11 cellular contexts compared by ENCODE assay signal in the genomic region with DNA sequence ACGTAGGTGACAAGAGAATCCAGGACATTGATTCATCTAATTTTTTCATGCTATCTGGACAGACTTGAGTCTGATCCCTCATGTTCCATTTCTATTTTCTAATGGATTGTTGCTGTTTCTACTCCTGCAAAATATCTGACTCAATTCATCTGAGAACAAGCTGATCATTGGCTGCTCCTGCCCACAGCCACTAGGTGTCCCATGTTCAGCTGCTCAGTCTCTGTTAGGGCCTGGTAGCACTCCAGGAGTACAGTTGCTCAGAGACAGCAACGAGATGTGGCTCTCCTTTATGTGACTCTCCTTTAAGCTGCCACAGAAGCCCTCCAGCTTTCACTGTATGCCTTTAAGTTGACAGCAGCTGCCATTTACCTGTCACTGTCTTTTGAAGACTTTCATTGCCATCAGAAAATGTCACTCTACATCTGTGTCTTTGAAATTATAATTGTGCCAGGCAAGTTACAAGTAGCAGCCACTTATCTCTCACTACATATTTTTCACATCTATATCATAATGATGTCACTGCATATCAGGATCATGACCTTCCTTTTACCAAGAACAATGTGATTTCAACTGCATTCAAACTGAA.
DNase-seq lines count a peak whose midpoint lies in the region; ATAC-seq, FAIRE-seq and TF ChIP-seq lines count a peak whose summit lies in the region.
"Had no signal": no experiment of that assay in that cellular context is flagged by ENCODE, and none has a peak within 500 bp of the region (broad histone marks: within the 10 kb centered on the region; RNA-seq: fewer than 3 reads in every experiment).

No MANE protein-coding gene starts in this region.

- TF ChIP-seq EP300 in H1 (IDR thresholded peaks at IDR 0.05; ENCODE audit: borderline replicate concordance in 1 of 2, low read depth in 2 of 2, low read length in 2 of 2) (no peak), gastroesophageal sphincter (IDR thresholded peaks at IDR 0.05) (no peak)

- H4K91ac ChIP-seq in H1 (replicated peaks; ENCODE audit: insufficient read length, low read length) = no peak overlapping the region

- H2BK5ac ChIP-seq in H1 (ENCODE audit: low read depth, low read length) = no peak overlapping the region

- TF ChIP-seq RAD21 in H1 (IDR thresholded peaks at IDR 0.05 in 1 of 2, conservative IDR thresholded peaks at IDR 0.05 in 1 of 2; ENCODE audit: low read depth in 2 of 2, low read length in 2 of 2) = peak; percentile 67 to 76

- H3K4ac ChIP-seq in H1 (replicated peaks; ENCODE audit: insufficient read length, low read depth, low read length) = no peak overlapping the region

- ATAC-seq in gastroesophageal sphincter = no peak
- no peak for ATAC-seq in activated CD4-positive, CD25-positive, alpha-beta regulatory T cell treated with anti-CD3 and anti-CD28 coated beads, Interleukin-2, amount 50 U/mL, for 24 hours
- no peak for ATAC-seq in GM21528 (IDR thresholded peaks at IDR 0.05; ENCODE audit: low FRiP score, unreplicated experiment)

- H3K36me3 ChIP-seq in H1 (ENCODE audit: control insufficient read depth in 2 of 4, insufficient read depth in 4 of 4, low read length in 3 of 4) (no peaks in the 10 kb centered on the region), gastroesophageal sphincter (no peaks in the 10 kb centered on the region)

- no peak overlapping the region for H3K9ac ChIP-seq in H1 (replicated peaks in 1 of 4; ENCODE audit: extremely low read depth in 1 of 4, low read depth in 3 of 4, low read length in 3 of 4)

- H3K4me3 ChIP-seq in H1 (ENCODE audit: extremely low read depth in 1 of 4, insufficient read depth in 2 of 4, low read depth in 3 of 4, low read length in 4 of 4) (no peak overlapping the region), gastroesophageal sphincter (no peak overlapping the region)
- H3K4me3 ChIP-seq: A549 had no signal

- H4K20me1 ChIP-seq in H1 (replicated peaks in 1 of 2; ENCODE audit: control insufficient read depth in 1 of 2, insufficient read depth in 2 of 2, low read length in 2 of 2) = no peaks in the 10 kb centered on the region

- no peak overlapping the region for H4K5ac ChIP-seq in H1 (ENCODE audit: insufficient read length, low read depth, low read length)

- H3K23me2 ChIP-seq in H1 (ENCODE audit: low read depth, low read length) = no peaks in the 10 kb centered on the region

- H3K4me2 ChIP-seq in H1 (ENCODE audit: insufficient read depth in 1 of 2, low read depth in 2 of 2, low read length in 2 of 2) = no peak overlapping the region
- H3K4me2 ChIP-seq: A549 had no signal

- no peak overlapping the region; the same call in 1 of the 2 replicates for H2AFZ ChIP-seq in H1 (ENCODE audit: low read length)

- H3K27me3 ChIP-seq in H1 (replicated peaks in 1 of 4; ENCODE audit: control insufficient read depth in 3 of 4, extremely low read depth in 1 of 4, insufficient read depth in 3 of 4, low read length in 3 of 4) = peaks cover 0 to 1% (median 0%) of the 10 kb centered on the region in 4 experiments; a peak in 1 of 7 replicates
- no peaks in the 10 kb centered on the region for H3K27me3 ChIP-seq in gastroesophageal sphincter

- H3K27ac ChIP-seq in H1 (ENCODE audit: low read depth, low read length) = no peak overlapping the region
- H3K27ac ChIP-seq in gastroesophageal sphincter = no peak overlapping the region
- H3K27ac ChIP-seq: A549 had no signal

- no peak overlapping the region for H3K18ac ChIP-seq in H1 (ENCODE audit: extremely low read depth, low read length)

- no peak overlapping the region for H2BK12ac ChIP-seq in H1 (ENCODE audit: low read depth, low read length)

- H2BK120ac ChIP-seq in H1 (replicated peaks; ENCODE audit: low read depth, low read length) = no peak overlapping the region

- FAIRE-seq in H1 (lab: Jason Lieb, UNC) = no peak
- FAIRE-seq: A549, GM19239 had no signal

- peak; percentile 56 to 84 (median 72) for TF ChIP-seq CTCF in H1 (IDR thresholded peaks at IDR 0.05; ENCODE audit: control extremely low read depth in 1 of 3, insufficient read depth in 1 of 3, low read depth in 1 of 3, low read length in 3 of 3)
- TF ChIP-seq CTCF in gastroesophageal sphincter (IDR thresholded peaks at IDR 0.05) = no peak

- H4K8ac ChIP-seq in H1 (ENCODE audit: extremely low read depth, insufficient read depth, low read length) = no peak overlapping the region

- no peaks in the 10 kb centered on the region for H3K79me1 ChIP-seq in H1 (ENCODE audit: low read depth, low read length)

- TF ChIP-seq POLR2A in H1 (IDR thresholded peaks at IDR 0.05; ENCODE audit: control extremely low read depth in 1 of 2, low read depth in 2 of 2, low read length in 2 of 2) = no peak
- no peak for TF ChIP-seq POLR2A in gastroesophageal sphincter (IDR thresholded peaks at IDR 0.05)

- no peaks in the 10 kb centered on the region for H3K9me3 ChIP-seq in H1 (ENCODE audit: insufficient read depth in 2 of 2, low read depth in 1 of 2, low read length in 1 of 2)
- no peaks in the 10 kb centered on the region for H3K9me3 ChIP-seq in gastroesophageal sphincter
- H3K9me3 ChIP-seq: A549 had no signal

- H2BK20ac ChIP-seq in H1 (ENCODE audit: low read length) = no peak overlapping the region

- WGBS in H1 (ENCODE audit: extremely low coverage in 1 of 2, insufficient coverage in 1 of 2, insufficient read length in 1 of 2, insufficient replicate concordance in 2 of 2, low coverage in 1 of 2, low lambda C conversion rate in 2 of 2, missing lambda C conversion rate in 1 of 2), 2 experiments = 57% methylated on average over 2 of the region's 2 CpGs; no CpG with 5 or more reads in 1 of the 2 experiments
- WGBS in gastroesophageal sphincter (ENCODE audit: low coverage in 1 of 2), 2 donors = 46 to 62% methylated on average over 2 of the region's 2 CpGs

- peak; percentile 4 for DNase-seq in NCI-H146 (lab: John Stamatoyannopoulos, UW)
- DNase-seq in NCI-H146 treated with DMSO at 0.1 percent for 48 hours (lab: John Stamatoyannopoulos, UW; ENCODE audit: unreplicated experiment) = no peak
- peak; percentile 52 for DNase-seq in NCI-H69 (lab: John Stamatoyannopoulos, UW)
- no peak for DNase-seq in H1 (ENCODE audit: low read depth in 1 of 2, low spot score in 2 of 2)
- peak; percentile 4 for DNase-seq in renal cortical epithelial cell (ENCODE audit: low read depth)
- DNase-seq: activated CD4-positive, alpha-beta T cell treated with anti-CD3 and anti-CD28 coated beads for 1 hour had no signal

- no peak overlapping the region for H3K14ac ChIP-seq in H1 (ENCODE audit: insufficient read length)

- POLR2A ChIA-PET in H1 (lab: Charles Lee; ENCODE audit: partially characterized antibody) = no interaction called here

- no peak overlapping the region for H2AK5ac ChIP-seq in H1 (ENCODE audit: low read depth, low read length)

- H3K4me1 ChIP-seq in H1 (replicated peaks in 1 of 4; ENCODE audit: control insufficient read depth in 3 of 4, insufficient read depth in 4 of 4, low read length in 3 of 4) = no peaks in the 10 kb centered on the region
- H3K4me1 ChIP-seq in gastroesophageal sphincter = no peaks in the 10 kb centered on the region
- H3K4me1 ChIP-seq: A549 had no signal

- H3K23ac ChIP-seq in H1 (ENCODE audit: insufficient read length) = no peak overlapping the region

- no peaks in the 10 kb centered on the region for H3K79me2 ChIP-seq in H1 (ENCODE audit: control insufficient read depth in 1 of 2, insufficient read depth in 2 of 2, low read length in 2 of 2)

- no peak overlapping the region for H3K56ac ChIP-seq in H1 (replicated peaks; ENCODE audit: insufficient read length, low read depth, low read length)

- CTCF ChIA-PET in H1 (lab: Charles Lee; ENCODE audit: partially characterized antibody) = interaction anchor here (0.7 to 1.9 kb wide), 13 partner anchors 9 to 804 kb away, joined by 3 to 7 read pairs (median 3); no protein-coding TSS in a partner anchor

- no peak overlapping the region for H2BK15ac ChIP-seq in H1 (ENCODE audit: low read length)

TF ChIP-seq in H1, 55 proteins besides CTCF, POLR2A, EP300 and RAD21 (continues in another document):
- TF ChIP-seq MAFK (IDR thresholded peaks at IDR 0.05; ENCODE audit: low read depth, low read length) = no peak
- no peak for TF ChIP-seq SAP30 (IDR thresholded peaks at IDR 0.05; ENCODE audit: insufficient read depth, insufficient replicate concordance, low read length)
- no peak for TF ChIP-seq TCF12 (IDR thresholded peaks at IDR 0.05; ENCODE audit: low read depth, low read length)
- no peak for TF ChIP-seq CBX8 (IDR thresholded peaks at IDR 0.05; ENCODE audit: borderline replicate concordance, low read depth, low read length)
- no peak for TF ChIP-seq HDAC2 (IDR thresholded peaks at IDR 0.05; ENCODE audit: borderline replicate concordance in 1 of 2, low read depth in 2 of 2, low read length in 2 of 2)
- TF ChIP-seq BRCA1 (IDR thresholded peaks at IDR 0.05; ENCODE audit: low read depth, low read length) = no peak
- no peak for TF ChIP-seq RXRA (IDR thresholded peaks at IDR 0.05; ENCODE audit: insufficient read depth, low read depth, low read length)
- no peak for TF ChIP-seq TBP (IDR thresholded peaks at IDR 0.05; ENCODE audit: low read depth, low read length)
- TF ChIP-seq, protein P1, sequence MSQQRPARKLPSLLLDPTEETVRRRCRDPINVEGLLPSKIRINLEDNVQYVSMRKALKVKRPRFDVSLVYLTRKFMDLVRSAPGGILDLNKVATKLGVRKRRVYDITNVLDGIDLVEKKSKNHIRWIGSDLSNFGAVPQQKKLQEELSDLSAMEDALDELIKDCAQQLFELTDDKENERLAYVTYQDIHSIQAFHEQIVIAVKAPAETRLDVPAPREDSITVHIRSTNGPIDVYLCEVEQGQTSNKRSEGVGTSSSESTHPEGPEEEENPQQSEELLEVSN (IDR thresholded peaks at IDR 0.05) = no peak
- no peak for TF ChIP-seq CREB1 (IDR thresholded peaks at IDR 0.05)
- TF ChIP-seq SUZ12 (IDR thresholded peaks at IDR 0.05; ENCODE audit: low read length) = no peak
- TF ChIP-seq, protein P2, sequence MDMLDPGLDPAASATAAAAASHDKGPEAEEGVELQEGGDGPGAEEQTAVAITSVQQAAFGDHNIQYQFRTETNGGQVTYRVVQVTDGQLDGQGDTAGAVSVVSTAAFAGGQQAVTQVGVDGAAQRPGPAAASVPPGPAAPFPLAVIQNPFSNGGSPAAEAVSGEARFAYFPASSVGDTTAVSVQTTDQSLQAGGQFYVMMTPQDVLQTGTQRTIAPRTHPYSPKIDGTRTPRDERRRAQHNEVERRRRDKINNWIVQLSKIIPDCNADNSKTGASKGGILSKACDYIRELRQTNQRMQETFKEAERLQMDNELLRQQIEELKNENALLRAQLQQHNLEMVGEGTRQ (IDR thresholded peaks at IDR 0.05; ENCODE audit: low read length) = no peak

Comparison
In these comparisons a context has a peak if more than half of its experiments do, and no peak if none do; other contexts are left out.
1. DNase-seq: peak in NCI-H146 (single experiment), NCI-H69 (single experiment) and renal cortical epithelial cell (single experiment); none in NCI-H146 treated with DMSO at 0.1 percent for 48 hours (single experiment) and H1 (0 of 2).
2. CTCF ChIP-seq: peak in H1 (3 of 3); none in gastroesophageal sphincter (0 of 4).